Comparison of ENCODE assay signal across 1 cellular context in the genomic region with DNA sequence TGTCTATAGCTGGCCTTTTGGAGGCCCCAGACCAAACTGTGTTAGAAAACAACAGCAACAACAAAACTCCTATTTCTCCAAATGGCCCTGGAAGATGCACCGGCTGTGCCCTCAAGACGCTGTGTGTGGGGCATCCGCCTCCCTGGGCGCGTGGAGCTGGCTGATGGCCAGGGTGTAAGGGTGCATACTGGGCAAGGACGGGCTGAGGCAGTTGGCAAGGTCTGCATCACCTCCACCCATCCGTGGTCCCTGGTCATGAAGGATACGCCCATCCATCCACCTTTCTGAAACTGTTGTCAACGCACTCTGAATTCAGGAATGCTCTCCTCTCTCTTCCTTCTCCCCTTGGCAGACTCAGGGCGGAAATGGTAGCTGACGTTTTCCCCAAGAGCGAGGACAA.
TF ChIP-seq lines count a peak whose summit lies in the region.

No MANE protein-coding gene starts in this region.

TF ChIP-seq in H1, 55 proteins besides CTCF, POLR2A, EP300 and RAD21:
- no peak for TF ChIP-seq PHF8 (conservative IDR thresholded peaks at IDR 0.05; ENCODE audit: low read depth, low read length)
- no peak for TF ChIP-seq RBBP5 (IDR thresholded peaks at IDR 0.05; ENCODE audit: borderline replicate concordance, low read depth, low read length)
- TF ChIP-seq GTF2F1 (IDR thresholded peaks at IDR 0.05; ENCODE audit: borderline replicate concordance, low read depth, low read length), result no peak
- no peak for TF ChIP-seq TAF1 (IDR thresholded peaks at IDR 0.05; ENCODE audit: low read depth, low read length)
- no peak for TF ChIP-seq RXRA (IDR thresholded peaks at IDR 0.05; ENCODE audit: insufficient read depth, low read depth, low read length)
- no peak for TF ChIP-seq CBX5 (IDR thresholded peaks at IDR 0.05; ENCODE audit: low read depth, low read length)
- no peak for TF ChIP-seq BACH1 (IDR thresholded peaks at IDR 0.05; ENCODE audit: low read length)
- no peak for TF ChIP-seq CHD1 (IDR thresholded peaks at IDR 0.05; ENCODE audit: low read depth, low read length)
